Comparison of ENCODE assay signal across 8 cellular contexts in the genomic region with DNA sequence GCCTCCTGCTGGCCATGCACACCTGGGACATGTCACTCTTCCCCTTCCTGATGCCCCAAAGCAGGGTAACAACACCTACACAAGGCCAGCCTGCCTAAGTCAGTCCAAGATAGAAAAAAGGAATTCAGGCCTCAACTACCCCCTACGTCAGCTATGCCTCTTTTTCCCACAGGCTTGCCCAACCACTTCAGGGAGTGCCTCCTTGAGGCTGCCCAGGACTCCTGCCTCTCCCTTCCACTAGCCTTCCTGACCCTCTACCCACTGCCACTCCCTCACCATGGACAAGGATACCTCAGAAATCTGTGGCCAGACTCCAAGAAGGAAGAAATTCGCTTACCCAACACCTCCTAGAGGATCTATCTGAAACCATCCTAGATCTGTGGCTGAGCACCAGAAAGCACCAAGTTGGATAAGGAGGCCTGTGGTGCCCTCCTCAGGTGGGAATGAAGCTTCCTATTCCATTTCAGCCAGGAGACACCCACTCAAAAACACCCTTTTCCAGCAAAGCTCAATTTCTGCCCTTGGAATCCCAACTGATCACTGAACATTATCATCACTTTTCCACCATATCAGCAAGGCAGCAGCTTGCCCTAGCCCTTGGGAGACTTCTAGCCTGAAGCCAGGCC. TPM values are rescaled to one million over a fixed set of nuclear protein-coding genes. Genes with fewer than 3 reads are reported as not detected.
DNase-seq lines count a peak whose midpoint lies in the region; ATAC-seq and TF ChIP-seq lines count a peak whose summit lies in the region.

No MANE protein-coding gene starts in this region.

- no peaks in the 10 kb centered on the region for H3K9me2 ChIP-seq in OCI-LY1 (ENCODE audit: low read depth, low read length)

- H3K36me3 ChIP-seq in OCI-LY1 (ENCODE audit: insufficient read depth, low read length) (peaks cover 35% of the 10 kb centered on the region), ovary (no peaks in the 10 kb centered on the region)

- 49 to 56% (median 53%) methylated on average over 2 of the region's 2 CpGs for WGBS in ovary, 3 donors

- H3K79me2 ChIP-seq in OCI-LY1 (ENCODE audit: insufficient read depth, low read length), result peaks cover 38% of the 10 kb centered on the region

- H3K27ac ChIP-seq in OCI-LY1 (ENCODE audit: low read depth, low read length, poor library complexity, severe bottlenecking), result no peak overlapping the region
- H3K27ac ChIP-seq in epithelial cell of prostate, result peak overlapping the region; percentile 73
- no peak overlapping the region for H3K27ac ChIP-seq in ovary

- H3K4me1 ChIP-seq in OCI-LY1 (ENCODE audit: insufficient read depth, low read length, severe bottlenecking), result peaks cover 31% of the 10 kb centered on the region
- H3K4me1 ChIP-seq in ovary (ENCODE audit: insufficient read depth), result peaks cover 18% of the 10 kb centered on the region

- peak overlapping the region; percentile 67 for H3K4me3 ChIP-seq in OCI-LY1 (ENCODE audit: low read depth, low read length, poor library complexity, severe bottlenecking)
- H3K4me3 ChIP-seq in ovary, result peak overlapping the region; percentile 53

- H4K20me1 ChIP-seq in OCI-LY1 (ENCODE audit: insufficient read depth, low read length), result no peaks in the 10 kb centered on the region

- H2AFZ ChIP-seq in OCI-LY1 (ENCODE audit: low read length), result no peak overlapping the region

- no peaks in the 10 kb centered on the region for H3F3A ChIP-seq in OCI-LY1 (ENCODE audit: insufficient read depth, low read length)

- H3K27me3 ChIP-seq in OCI-LY1 (ENCODE audit: insufficient read depth, low read length) (no peaks in the 10 kb centered on the region), ovary (no peaks in the 10 kb centered on the region)

- TF ChIP-seq CTCF in OCI-LY1 (IDR thresholded peaks at IDR 0.05; ENCODE audit: low read length) (no peak), ovary (IDR thresholded peaks at IDR 0.05) (no peak)

- peak overlapping the region; percentile 78 for H3K9ac ChIP-seq in OCI-LY1 (ENCODE audit: low read length)

- no peak for ATAC-seq in HG02970 (IDR thresholded peaks at IDR 0.05; ENCODE audit: low FRiP score, unreplicated experiment)

- peak overlapping the region; percentile 90 for H3K4me2 ChIP-seq in OCI-LY1 (ENCODE audit: low read length)

- H3K9me3 ChIP-seq in OCI-LY1 (ENCODE audit: low read length), result no peaks in the 10 kb centered on the region
- no peaks in the 10 kb centered on the region for H3K9me3 ChIP-seq in ovary

- intact Hi-C loops in ovary (cut with DNase I), result loop anchor here in 1 of 4 donors (10.0 kb wide), 1 partner anchor 202 kb away; the partner anchor contains the start of genes RIBC1 and SMC1A

- no peak for TF ChIP-seq POLR2A in ovary (IDR thresholded peaks at IDR 0.05)

- no peak for TF ChIP-seq EP300 in ovary (IDR thresholded peaks at IDR 0.05)

- peak; percentile 27 for DNase-seq in ELF-1 (ENCODE audit: low read depth, low spot score)
- no peak for DNase-seq in epithelial cell of prostate (ENCODE audit: low read depth, low spot score)
- DNase-seq in ovary, result no peak
- no peak for DNase-seq in NCI-H1048 (lab: John Stamatoyannopoulos, UW)
- no peak for DNase-seq in COLO668 (lab: John Stamatoyannopoulos, UW; ENCODE audit: unreplicated experiment)
- DNase-seq in MV-4-11 (lab: John Stamatoyannopoulos, UW), result no peak

RNA-seq across cellular contexts. Expression of gene KDM5C, which starts 1.8 kb away (rescaled TPM):
- 100 to 1,000 TPM in 2 of 7 donors, 10 to 100 TPM in 5; 76.7 to 121 (median 98.7) TPM for total RNA-seq in ovary
- 10 to 100 TPM; 41.4 to 74.8 TPM for polyA plus RNA-seq in ovary

RNA-seq across cellular contexts. Expression of gene IQSEC2, which starts 58.2 kb away (rescaled TPM):
- 10 to 100 TPM in 6 of 7 donors, 1 to 10 TPM in 1; 9.7 to 20.1 (median 12.4) TPM for total RNA-seq in ovary
- 1 to 10 TPM; 8.2 to 8.7 TPM for polyA plus RNA-seq in ovary
